ENCODE assay signal across 8 cellular contexts in the genomic region with DNA sequence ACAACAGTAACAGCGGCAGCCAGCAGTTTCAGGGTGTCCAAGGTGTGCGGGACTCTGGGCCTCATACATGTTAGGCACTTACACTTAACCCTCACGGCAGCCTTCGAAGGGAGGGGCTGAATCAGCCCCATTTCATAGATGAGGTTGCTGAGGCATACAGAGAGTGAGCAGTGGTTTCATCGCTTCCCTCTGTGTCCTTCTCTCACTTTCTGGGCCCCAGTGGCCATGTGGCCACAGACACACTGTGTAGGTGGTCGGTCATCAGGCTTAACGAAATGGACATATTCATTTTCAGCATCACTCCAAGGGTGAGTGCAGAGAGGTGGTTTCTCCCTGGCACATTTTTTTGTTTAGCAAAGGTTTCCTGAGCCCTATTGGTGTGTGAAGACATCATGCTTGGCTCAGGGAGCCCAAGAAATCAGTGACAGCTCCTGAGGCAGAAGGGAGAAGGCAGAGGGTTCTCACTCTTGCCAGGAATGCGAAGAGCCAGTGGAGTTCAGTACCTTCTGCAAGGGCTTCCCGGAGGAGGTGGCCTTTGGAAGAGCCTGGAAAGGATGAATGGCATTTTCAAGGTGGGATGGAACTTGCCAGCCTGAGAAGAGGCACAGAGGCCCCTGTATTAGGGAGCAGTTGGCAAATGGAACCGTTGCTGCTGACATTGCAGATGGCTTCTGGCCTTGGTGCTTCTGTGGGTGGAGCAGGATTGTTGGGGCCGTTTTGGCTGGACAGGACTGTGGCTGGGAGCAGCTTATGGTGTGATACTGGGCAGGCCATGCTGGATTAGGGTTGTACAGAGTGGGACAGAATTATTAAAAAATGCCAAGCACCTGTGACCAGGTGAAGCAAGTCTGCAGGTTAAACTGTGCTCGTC.
DNase-seq lines count a peak whose midpoint lies in the region; ATAC-seq and TF ChIP-seq lines count a peak whose summit lies in the region.

No MANE protein-coding gene starts in this region.

- H3K36me3 Mint-ChIP-seq in activated naive CD8-positive, alpha-beta T cell treated with anti-CD3 and anti-CD28 coated beads for 36 hours = peaks cover 8% of the 10 kb centered on the region

- no peaks in the 10 kb centered on the region for H3K79me2 ChIP-seq in mammary epithelial cell (ENCODE audit: insufficient read depth, low read length)

- H3K27me3 ChIP-seq in BLaER1 = no peaks in the 10 kb centered on the region
- H3K27me3 ChIP-seq in ovary = no peaks in the 10 kb centered on the region
- H3K27me3 ChIP-seq in mammary epithelial cell (ENCODE audit: insufficient read depth, low read length) = no peaks in the 10 kb centered on the region

- intact Hi-C loops in ovary (cut with DNase I) (no loop called here), mammary epithelial cell (cut with micrococcal nuclease) (no loop called here)

- peak overlapping the region; percentile 49; the same call in 1 of the 2 replicates for H3K4me3 ChIP-seq in BLaER1
- no peak overlapping the region for H3K4me3 ChIP-seq in ovary
- H3K4me3 ChIP-seq in mammary epithelial cell (replicated peaks in 1 of 3; ENCODE audit: insufficient read depth in 1 of 3, low read depth in 2 of 3, low read length in 3 of 3) = no peak overlapping the region

- BruUV-seq in mammary epithelial cell (replicated peaks; lab: Mats Ljungman, UMichigan) = no TSS peak

- no peaks in the 10 kb centered on the region for H3K9me3 Mint-ChIP-seq in activated naive CD8-positive, alpha-beta T cell treated with anti-CD3 and anti-CD28 coated beads for 36 hours

- H3K9me3 ChIP-seq in BLaER1 (no peaks in the 10 kb centered on the region), ovary (no peaks in the 10 kb centered on the region), mammary epithelial cell (replicated peaks; ENCODE audit: insufficient read depth, low read length) (no peaks in the 10 kb centered on the region)

- peak overlapping the region; percentile 44 for H3K4me3 Mint-ChIP-seq in activated naive CD8-positive, alpha-beta T cell treated with anti-CD3 and anti-CD28 coated beads for 36 hours

- no peaks in the 10 kb centered on the region for H3K27me3 Mint-ChIP-seq in activated naive CD8-positive, alpha-beta T cell treated with anti-CD3 and anti-CD28 coated beads for 36 hours

- WGBS in ovary, 3 donors = 68 to 73% (median 73%) methylated on average over 12 of the region's 12 CpGs
- 78% methylated on average over 12 of the region's 12 CpGs for WGBS in mammary epithelial cell (ENCODE audit: low coverage, missing lambda C conversion rate)

- H3K4me2 ChIP-seq in BLaER1 (peak overlapping the region; percentile 97), mammary epithelial cell (ENCODE audit: insufficient read depth, low read depth, low read length) (no peak overlapping the region)

- peak overlapping the region; percentile 93 for H3K27ac Mint-ChIP-seq in activated naive CD8-positive, alpha-beta T cell treated with anti-CD3 and anti-CD28 coated beads for 36 hours

- TF ChIP-seq CTCF in ovary (IDR thresholded peaks at IDR 0.05) (no peak), mammary epithelial cell (conservative IDR thresholded peaks at IDR 0.05 in 1 of 2, IDR thresholded peaks at IDR 0.05 in 1 of 2; ENCODE audit: extremely low read depth in 1 of 2, insufficient read depth in 1 of 2, low read depth in 1 of 2, low read length in 2 of 2) (no peak)

- CTCF ChIA-PET in mammary epithelial cell (lab: Charles Lee; ENCODE audit: low non-redundant PET) = no interaction called here

- H4K20me1 ChIP-seq in BLaER1 = peaks cover 100% of the 10 kb centered on the region
- no peaks in the 10 kb centered on the region for H4K20me1 ChIP-seq in mammary epithelial cell (ENCODE audit: insufficient read depth, low read length)

- peak overlapping the region; percentile 56; the same call in 1 of the 2 replicates for H3K9ac ChIP-seq in BLaER1
- no peak overlapping the region for H3K9ac ChIP-seq in mammary epithelial cell (ENCODE audit: insufficient read depth, low read length)

- peak overlapping the region; percentile 80 for H3K27ac ChIP-seq in BLaER1
- peak overlapping the region; percentile 52 to 53 for H3K27ac ChIP-seq in ovary
- H3K27ac ChIP-seq in mammary epithelial cell (ENCODE audit: insufficient read depth, low read depth, low read length) = no peak overlapping the region

- peaks cover 45% of the 10 kb centered on the region for H3K4me1 Mint-ChIP-seq in activated naive CD8-positive, alpha-beta T cell treated with anti-CD3 and anti-CD28 coated beads for 36 hours

- dilution Hi-C loops in mammary epithelial cell (cut with HindIII; ENCODE audit: low sequenced_read_pairs) = no loop called here

- DNase-seq in activated naive CD8-positive, alpha-beta T cell treated with anti-CD3 and anti-CD28 coated beads for 36 hours = peak; percentile 56
- DNase-seq in ovary = no peak
- DNase-seq in mammary epithelial cell = no peak
- no peak for DNase-seq in SK-N-DZ (ENCODE audit: low spot score)
- no peak for DNase-seq in NCI-H82 (lab: John Stamatoyannopoulos, UW)

- H3K4me1 ChIP-seq in BLaER1 = peaks cover 100% of the 10 kb centered on the region
- peaks cover 19% of the 10 kb centered on the region for H3K4me1 ChIP-seq in ovary (ENCODE audit: insufficient read depth)
- peaks cover 17% of the 10 kb centered on the region for H3K4me1 ChIP-seq in mammary epithelial cell (ENCODE audit: insufficient read depth, low read length)

- H3K36me3 ChIP-seq in BLaER1 (peaks cover 93% of the 10 kb centered on the region), ovary (no peaks in the 10 kb centered on the region), mammary epithelial cell (ENCODE audit: insufficient read depth, low read length) (peaks cover 3% of the 10 kb centered on the region)

- no peak for TF ChIP-seq POLR2A in ovary (IDR thresholded peaks at IDR 0.05)

- H2AFZ ChIP-seq in mammary epithelial cell (ENCODE audit: low read depth, low read length) = no peak overlapping the region

- ATAC-seq in GM19324 (IDR thresholded peaks at IDR 0.05; ENCODE audit: low FRiP score, unreplicated experiment) (peak; percentile 52), HG03280 (IDR thresholded peaks at IDR 0.05; ENCODE audit: unreplicated experiment) (peak; percentile 69)

- no peak for TF ChIP-seq EP300 in ovary (IDR thresholded peaks at IDR 0.05)

- in situ Hi-C loops in mammary epithelial cell (cut with MboI; ENCODE audit: low sequenced_read_pairs in 2 of 2) = no loop called here
